In genomic region chr13:26221399-26221720, GRCh38 we compare ENCODE assay signal across 8 cellular contexts. TPM values are rescaled to one million over a fixed set of nuclear protein-coding genes. Genes with fewer than 3 reads are reported as not detected.
DNase-seq lines count a peak whose midpoint lies in the region; ATAC-seq, FAIRE-seq and TF ChIP-seq lines count a peak whose summit lies in the region.

No MANE protein-coding gene starts in this region.

- H3K27ac ChIP-seq in foreskin keratinocyte = peak overlapping the region; percentile 92
- peak overlapping the region; percentile 99 for H3K27ac ChIP-seq in psoas muscle

- no peaks in the 10 kb centered on the region for H3K9me3 ChIP-seq in psoas muscle

- 0 to 1% (median 1%) methylated on average over 16 of the region's 16 CpGs for WGBS in psoas muscle, 3 donors

- intact Hi-C loops in psoas muscle (cut with DNase I) = loop anchor here (1.0 to 5.0 kb wide), 2 partner anchors 33 to 34 kb away; partner anchors contain the start of gene CDK8 (in 1 of the 2)

- H3K27me3 ChIP-seq in foreskin keratinocyte = no peaks in the 10 kb centered on the region
- no peaks in the 10 kb centered on the region for H3K27me3 ChIP-seq in psoas muscle (ENCODE audit: insufficient read depth in 3 of 3, low read length in 2 of 3)

- ATAC-seq in GM18505 (IDR thresholded peaks at IDR 0.05; ENCODE audit: unreplicated experiment) = peak; percentile 18
- peak; percentile 20 for ATAC-seq in HG02571 (IDR thresholded peaks at IDR 0.05; ENCODE audit: unreplicated experiment)
- ATAC-seq in SK-N-SH treated with all-trans-retinoic acid at 6 μM for 48 hours = peak; percentile 72
- peak; percentile 67 for ATAC-seq in foreskin keratinocyte
- peak; percentile 40 to 56 (median 52) for ATAC-seq in psoas muscle

- TF ChIP-seq CTCF in foreskin keratinocyte (conservative IDR thresholded peaks at IDR 0.05) (no peak), psoas muscle (IDR thresholded peaks at IDR 0.05) (no peak), GM13977 (IDR thresholded peaks at IDR 0.05; ENCODE audit: extremely low read depth, insufficient read depth, missing control alignments) (no peak)

- DNase-seq in foreskin keratinocyte (no peak), psoas muscle (no peak), 8988T (no peak), urothelium cell line (ENCODE audit: low spot score) (no peak), GM13977 (ENCODE audit: low spot score) (no peak)

- H3K4me3 ChIP-seq in psoas muscle = peak overlapping the region; percentile 94

- in situ Hi-C loops in GM13977 (cut with MboI; ENCODE audit: low pct_unique_long_range_greater_than_20kb, low sequenced_read_pairs, unreplicated experiment) = no loop called here

- FAIRE-seq in urothelium cell line (lab: Jason Lieb, UNC) = no peak

- H3K4me1 ChIP-seq in foreskin keratinocyte = peaks cover 17% of the 10 kb centered on the region
- H3K4me1 ChIP-seq in psoas muscle = peaks cover 27% of the 10 kb centered on the region

- TF ChIP-seq POLR2A in GM18505 (IDR thresholded peaks at IDR 0.05; ENCODE audit: borderline replicate concordance, extremely low read depth, insufficient read depth, insufficient read length) = no peak

- H3K36me3 ChIP-seq in psoas muscle (ENCODE audit: insufficient read depth in 1 of 2, low read depth in 1 of 2) = peaks cover 5 to 40% of the 10 kb centered on the region in 2 donors

TF ChIP-seq in SK-N-SH treated with all-trans-retinoic acid at 6 μM for 48 hours, 23 proteins besides CTCF, POLR2A, EP300 and RAD21:
- no peak for TF ChIP-seq CSRNP3 (CRISPR knock-in tag; IDR thresholded peaks at IDR 0.05)
- no peak for TF ChIP-seq PPARA (CRISPR knock-in tag; IDR thresholded peaks at IDR 0.05; ENCODE audit: borderline replicate concordance)
- TF ChIP-seq BACH2 (CRISPR knock-in tag; IDR thresholded peaks at IDR 0.05; ENCODE audit: borderline replicate concordance) = no peak
- TF ChIP-seq ZNF565 (CRISPR knock-in tag; conservative IDR thresholded peaks at IDR 0.05; ENCODE audit: low read depth) = no peak
- no peak for TF ChIP-seq ZNF70 (CRISPR knock-in tag; IDR thresholded peaks at IDR 0.05)
- no peak for TF ChIP-seq ISL1 (CRISPR knock-in tag; IDR thresholded peaks at IDR 0.05)
- TF ChIP-seq RARB (CRISPR knock-in tag; IDR thresholded peaks at IDR 0.05) = no peak
- TF ChIP-seq, protein P1, sequence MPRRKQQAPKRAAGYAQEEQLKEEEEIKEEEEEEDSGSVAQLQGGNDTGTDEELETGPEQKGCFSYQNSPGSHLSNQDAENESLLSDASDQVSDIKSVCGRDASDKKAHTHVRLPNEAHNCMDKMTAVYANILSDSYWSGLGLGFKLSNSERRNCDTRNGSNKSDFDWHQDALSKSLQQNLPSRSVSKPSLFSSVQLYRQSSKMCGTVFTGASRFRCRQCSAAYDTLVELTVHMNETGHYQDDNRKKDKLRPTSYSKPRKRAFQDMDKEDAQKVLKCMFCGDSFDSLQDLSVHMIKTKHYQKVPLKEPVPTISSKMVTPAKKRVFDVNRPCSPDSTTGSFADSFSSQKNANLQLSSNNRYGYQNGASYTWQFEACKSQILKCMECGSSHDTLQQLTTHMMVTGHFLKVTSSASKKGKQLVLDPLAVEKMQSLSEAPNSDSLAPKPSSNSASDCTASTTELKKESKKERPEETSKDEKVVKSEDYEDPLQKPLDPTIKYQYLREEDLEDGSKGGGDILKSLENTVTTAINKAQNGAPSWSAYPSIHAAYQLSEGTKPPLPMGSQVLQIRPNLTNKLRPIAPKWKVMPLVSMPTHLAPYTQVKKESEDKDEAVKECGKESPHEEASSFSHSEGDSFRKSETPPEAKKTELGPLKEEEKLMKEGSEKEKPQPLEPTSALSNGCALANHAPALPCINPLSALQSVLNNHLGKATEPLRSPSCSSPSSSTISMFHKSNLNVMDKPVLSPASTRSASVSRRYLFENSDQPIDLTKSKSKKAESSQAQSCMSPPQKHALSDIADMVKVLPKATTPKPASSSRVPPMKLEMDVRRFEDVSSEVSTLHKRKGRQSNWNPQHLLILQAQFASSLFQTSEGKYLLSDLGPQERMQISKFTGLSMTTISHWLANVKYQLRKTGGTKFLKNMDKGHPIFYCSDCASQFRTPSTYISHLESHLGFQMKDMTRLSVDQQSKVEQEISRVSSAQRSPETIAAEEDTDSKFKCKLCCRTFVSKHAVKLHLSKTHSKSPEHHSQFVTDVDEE (CRISPR knock-in tag; IDR thresholded peaks at IDR 0.05) = no peak
- no peak for TF ChIP-seq ZNF8 (CRISPR knock-in tag; IDR thresholded peaks at IDR 0.05)
- TF ChIP-seq ZC3H10 (CRISPR knock-in tag; IDR thresholded peaks at IDR 0.05) = no peak
- no peak for TF ChIP-seq GLIS3 (CRISPR knock-in tag; IDR thresholded peaks at IDR 0.05)
- no peak for TF ChIP-seq ESRRG (CRISPR knock-in tag; IDR thresholded peaks at IDR 0.05)
- no peak for TF ChIP-seq ARNTL (CRISPR knock-in tag; IDR thresholded peaks at IDR 0.05; ENCODE audit: borderline replicate concordance, low read depth)
- TF ChIP-seq CSDC2 (CRISPR knock-in tag; IDR thresholded peaks at IDR 0.05) = no peak

RNA-seq across cellular contexts. Expression of gene RNF6, which starts 0.8 kb away (rescaled TPM):
- total RNA-seq in foreskin keratinocyte (51.4 and 52.1 TPM in 2 replicates), psoas muscle (10 to 100 TPM; 45.1 to 50.8 (median 45.7) TPM)
- polyA plus RNA-seq in foreskin keratinocyte (13.4 and 15.0 TPM in 2 replicates), psoas muscle (10 to 100 TPM; 20.2 to 70.8 (median 22.1) TPM)

RNA-seq across cellular contexts. Expression of gene CDK8, which starts 32.6 kb away (rescaled TPM):
- total RNA-seq in foreskin keratinocyte (23.9 and 24.9 TPM in 2 replicates), psoas muscle (1 to 10 TPM; 6.2 to 9.3 (median 8.6) TPM)
- polyA plus RNA-seq in foreskin keratinocyte (10.8 and 13.9 TPM in 2 replicates), psoas muscle (10 to 100 TPM in 2 of 3 donors, 1 to 10 TPM in 1; 7.2 to 14.5 (median 11.4) TPM)

Comparison
In these comparisons a context has a peak if more than half of its experiments do, and no peak if none do; other contexts are left out.
1. ATAC-seq: peak in every context shown above with its lines; median percentile 72 in SK-N-SH treated with all-trans-retinoic acid at 6 μM for 48 hours; 67 in foreskin keratinocyte; 52 in psoas muscle; 20 in HG02571; 18 in GM18505.